ENCODE assay signal across 14 cellular contexts in genomic region chr4:145340071-145340695, GRCh38.
"Had no signal": no experiment of that assay in that cellular context is flagged by ENCODE, and none has a peak within 500 bp of the region (broad histone marks: within the 10 kb centered on the region; RNA-seq: fewer than 3 reads in every experiment).

No MANE protein-coding gene starts in this region.

- H3K36me3 ChIP-seq: neutrophil, tibial artery, vagina had no signal

- H3K4me1 ChIP-seq: tibial artery, vagina had no signal

- H3K27me3 ChIP-seq: neutrophil, tibial artery, vagina had no signal

- DNase-seq: activated CD4-positive, alpha-beta memory T cell treated with anti-CD3 and anti-CD28 coated beads for 36 hours; activated CD8-positive, alpha-beta memory T cell treated with anti-CD3 and anti-CD28 coated beads, Interleukin-2, amount 10 ng/mL, durations not matched to agents 7 days and 5 days; activated effector memory CD4-positive, alpha-beta T cell treated with Interleukin-2 at 50 U/mL for 16 hours; activated naive CD4-positive, alpha-beta T cell treated with anti-CD3 and anti-CD28 coated beads, Interleukin-2, amount 50 U/mL, for 16 hours; activated T-cell treated with anti-CD3 and anti-CD28 coated beads, Interleukin-2, amount 50 U/mL, for 24 hours; caudate nucleus; mesenchymal stem cell; natural killer cell; posterior cingulate gyrus; retina; stimulated activated CD4-positive, alpha-beta T cell treated with anti-CD3 and anti-CD28 coated beads, Interleukin-2, amount 100 ng/mL, for 48 hours; tibial artery had no signal

- H3K4me3 ChIP-seq: tibial artery, vagina had no signal

- H3K9me3 ChIP-seq: neutrophil, tibial artery, vagina had no signal

- H3K27ac ChIP-seq: neutrophil, tibial artery, vagina had no signal
